9 cellular contexts compared by ENCODE assay signal in the genomic region with DNA sequence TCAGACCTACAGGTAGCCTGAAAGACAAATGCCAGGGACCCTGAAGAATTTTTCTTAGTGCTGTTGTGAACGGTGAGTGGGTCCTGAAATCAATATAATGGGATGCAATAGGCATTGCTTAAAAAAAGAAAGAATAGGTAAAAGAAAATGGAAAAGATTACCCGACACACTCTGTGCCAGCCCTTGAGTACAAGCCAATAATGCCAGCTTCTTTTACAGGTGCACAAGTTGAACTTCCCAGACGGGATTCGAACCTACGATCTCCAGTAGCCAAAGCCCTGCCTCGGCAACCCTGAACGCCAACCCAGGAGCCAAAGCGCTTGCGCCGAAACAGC. TPM values are rescaled to one million over a fixed set of nuclear protein-coding genes. Genes with fewer than 3 reads are reported as not detected.
DNase-seq lines count a peak whose midpoint lies in the region; ATAC-seq and TF ChIP-seq lines count a peak whose summit lies in the region.
"Had no signal": no experiment of that assay in that cellular context is flagged by ENCODE, and none has a peak within 500 bp of the region (broad histone marks: within the 10 kb centered on the region; RNA-seq: fewer than 3 reads in every experiment).

No MANE protein-coding gene starts in this region.

- peaks cover 12% of the 10 kb centered on the region for H3K4me1 Mint-ChIP-seq in T-helper 1 cell treated with Interleukin-12 subunit alpha and Interleukin-12 subunit beta and Interleukin-4 antibody, amounts not matched to agents 30 μg/mL and 1 μg/mL, for 36 hours (ENCODE audit: low read depth)
- H3K4me1 Mint-ChIP-seq in WTC11: peaks cover 9% of the 10 kb centered on the region
- H3K4me1 Mint-ChIP-seq in glutamatergic neuron (ENCODE audit: low read depth, unreplicated experiment): peaks cover 12% of the 10 kb centered on the region
- peaks cover 15% of the 10 kb centered on the region for H3K4me1 Mint-ChIP-seq in stimulated activated effector memory CD8-positive, alpha-beta T cell treated with anti-CD3 and anti-CD28 coated beads, Interleukin-12 subunit alpha, Interleukin-12 subunit beta, amount 100 ng/mL, for 72 hours

- no peak overlapping the region for H3K23ac ChIP-seq in mesendoderm (ENCODE audit: low read length)

- ATAC-seq in WTC11 (no peak), aorta (ENCODE audit: low FRiP score) (no peak)
- no peak for ATAC-seq in stimulated activated effector memory CD8-positive, alpha-beta T cell treated with anti-CD3 and anti-CD28 coated beads, Interleukin-12 subunit alpha, Interleukin-12 subunit beta, amount 100 ng/mL, for 72 hours

- DNase-seq in T-helper 1 cell: no peak
- no peak for DNase-seq in WTC11 (ENCODE audit: low spot score)
- no peak for DNase-seq in glutamatergic neuron
- no peak for DNase-seq in stimulated activated effector memory CD8-positive, alpha-beta T cell treated with anti-CD3 and anti-CD28 coated beads, Interleukin-12 subunit alpha, Interleukin-12 subunit beta, amount 100 ng/mL, for 72 hours (ENCODE audit: low spot score in 2 of 2)
- no peak for DNase-seq in aorta
- no peak for DNase-seq in mesendoderm
- DNase-seq in G401 (ENCODE audit: low spot score): no peak

- intact Hi-C loops in aorta (cut with DNase I): no loop called here

- no peak overlapping the region for H3K27ac ChIP-seq in aorta (ENCODE audit: low read depth in 1 of 2, low read length in 2 of 2)
- H3K27ac ChIP-seq in mesendoderm (ENCODE audit: low read depth, low read length): no peak overlapping the region

- no peak overlapping the region for H3K4me2 ChIP-seq in mesendoderm (ENCODE audit: low read length)

- H3K4me1 ChIP-seq in aorta (ENCODE audit: control insufficient read depth in 1 of 2, insufficient read depth in 2 of 2, low read length in 2 of 2) (no peaks in the 10 kb centered on the region), mesendoderm (ENCODE audit: control insufficient read depth, low read depth, low read length) (no peaks in the 10 kb centered on the region)

- H2BK15ac ChIP-seq in mesendoderm (replicated peaks; ENCODE audit: low read depth): no peak overlapping the region

- H4K5ac ChIP-seq in mesendoderm (ENCODE audit: low read length): no peak overlapping the region

- H3K56ac ChIP-seq in mesendoderm (ENCODE audit: low read length): no peak overlapping the region

- H3K36me3 ChIP-seq in aorta (ENCODE audit: control insufficient read depth in 1 of 2, insufficient read depth in 2 of 2, low read length in 1 of 2) (no peaks in the 10 kb centered on the region), mesendoderm (ENCODE audit: control insufficient read depth, insufficient read depth, low read length) (no peaks in the 10 kb centered on the region)

- TF ChIP-seq CTCF in WTC11 (IDR thresholded peaks at IDR 0.05) (no peak), glutamatergic neuron (IDR thresholded peaks at IDR 0.05; ENCODE audit: partially characterized antibody, unreplicated experiment) (no peak)

- no peak overlapping the region for H2BK120ac ChIP-seq in mesendoderm (ENCODE audit: low read depth, low read length)

- H3K79me2 ChIP-seq in mesendoderm (ENCODE audit: control insufficient read depth, insufficient read depth, low read length): no peaks in the 10 kb centered on the region

- H3K36me3 Mint-ChIP-seq in T-helper 1 cell treated with Interleukin-12 subunit alpha and Interleukin-12 subunit beta and Interleukin-4 antibody, amounts not matched to agents 30 μg/mL and 1 μg/mL, for 36 hours (ENCODE audit: low read depth): peaks cover 1% of the 10 kb centered on the region
- H3K36me3 Mint-ChIP-seq in WTC11 (no peaks in the 10 kb centered on the region), glutamatergic neuron (ENCODE audit: unreplicated experiment) (no peaks in the 10 kb centered on the region)
- H3K36me3 Mint-ChIP-seq in stimulated activated effector memory CD8-positive, alpha-beta T cell treated with anti-CD3 and anti-CD28 coated beads, Interleukin-12 subunit alpha, Interleukin-12 subunit beta, amount 100 ng/mL, for 72 hours: peaks cover 7% of the 10 kb centered on the region

- H3K27me3 ChIP-seq in aorta (ENCODE audit: control insufficient read depth in 1 of 2, insufficient read depth in 2 of 2, low read length in 1 of 2) (no peaks in the 10 kb centered on the region), mesendoderm (ENCODE audit: insufficient read depth, low read length, poor library complexity) (no peaks in the 10 kb centered on the region)

- H3K9me3 Mint-ChIP-seq in T-helper 1 cell treated with Interleukin-12 subunit alpha and Interleukin-12 subunit beta and Interleukin-4 antibody, amounts not matched to agents 30 μg/mL and 1 μg/mL, for 36 hours: no peaks in the 10 kb centered on the region
- H3K9me3 Mint-ChIP-seq in WTC11 (0 out of 2 replicates have a peak, but pooled peaks cover 4% of the 10 kb centered on the region), glutamatergic neuron (ENCODE audit: unreplicated experiment) (peaks cover 4% of the 10 kb centered on the region)
- H3K9me3 Mint-ChIP-seq in stimulated activated effector memory CD8-positive, alpha-beta T cell treated with anti-CD3 and anti-CD28 coated beads, Interleukin-12 subunit alpha, Interleukin-12 subunit beta, amount 100 ng/mL, for 72 hours: no peaks in the 10 kb centered on the region

- in situ Hi-C loops in G401 (cut with HindIII; ENCODE audit: low sequenced_read_pairs): no loop called here

- no peak overlapping the region for H3K4ac ChIP-seq in mesendoderm (ENCODE audit: low read depth, low read length)

- 9 to 57% methylated on average over 10 of the region's 10 CpGs for WGBS in aorta, 2 donors
- no CpG with 5 or more reads among the region's 10 CpGs for WGBS in mesendoderm (ENCODE audit: extremely low coverage, insufficient coverage, low lambda C conversion rate)

- H3K9me3 ChIP-seq in aorta (ENCODE audit: control insufficient read depth, low read length): no peaks in the 10 kb centered on the region

- H3K79me1 ChIP-seq in mesendoderm (ENCODE audit: low read length): no peaks in the 10 kb centered on the region

- no peak overlapping the region for H3K4me3 ChIP-seq in aorta (ENCODE audit: low read length in 2 of 2)
- H3K4me3 ChIP-seq in mesendoderm (ENCODE audit: low read length): no peak overlapping the region

- H2BK5ac ChIP-seq in mesendoderm (ENCODE audit: low read length): no peak overlapping the region

- H4K8ac ChIP-seq in mesendoderm (ENCODE audit: low read depth, low read length): no peak overlapping the region

- H2AK5ac ChIP-seq in mesendoderm (ENCODE audit: low read length): no peak overlapping the region

- CTCF ChIA-PET in WTC11 (lab: Charles Lee): interaction anchor here (0.9 to 2.1 kb wide), 2 partner anchors 10 to 88 kb away, joined by 3 to 7 read pairs; no protein-coding TSS in a partner anchor

- peak overlapping the region; percentile 94 for H3K4me3 Mint-ChIP-seq in T-helper 1 cell treated with Interleukin-12 subunit alpha and Interleukin-12 subunit beta and Interleukin-4 antibody, amounts not matched to agents 30 μg/mL and 1 μg/mL, for 36 hours
- H3K4me3 Mint-ChIP-seq in WTC11 (peak overlapping the region; percentile 96), glutamatergic neuron (ENCODE audit: unreplicated experiment) (peak overlapping the region; percentile 97)
- H3K4me3 Mint-ChIP-seq in stimulated activated effector memory CD8-positive, alpha-beta T cell treated with anti-CD3 and anti-CD28 coated beads, Interleukin-12 subunit alpha, Interleukin-12 subunit beta, amount 100 ng/mL, for 72 hours: peak overlapping the region; percentile 85

- peak overlapping the region; percentile 95 for H3K27ac Mint-ChIP-seq in T-helper 1 cell treated with Interleukin-12 subunit alpha and Interleukin-12 subunit beta and Interleukin-4 antibody, amounts not matched to agents 30 μg/mL and 1 μg/mL, for 36 hours
- H3K27ac Mint-ChIP-seq in WTC11 (no peak overlapping the region), glutamatergic neuron (ENCODE audit: unreplicated experiment) (peak overlapping the region; percentile 100)
- peak overlapping the region; percentile 91 for H3K27ac Mint-ChIP-seq in stimulated activated effector memory CD8-positive, alpha-beta T cell treated with anti-CD3 and anti-CD28 coated beads, Interleukin-12 subunit alpha, Interleukin-12 subunit beta, amount 100 ng/mL, for 72 hours

- H3K27me3 Mint-ChIP-seq in T-helper 1 cell treated with Interleukin-12 subunit alpha and Interleukin-12 subunit beta and Interleukin-4 antibody, amounts not matched to agents 30 μg/mL and 1 μg/mL, for 36 hours (ENCODE audit: low read depth): no peaks in the 10 kb centered on the region
- no peaks in the 10 kb centered on the region for H3K27me3 Mint-ChIP-seq in WTC11 (ENCODE audit: low read depth)
- H3K27me3 Mint-ChIP-seq in glutamatergic neuron (ENCODE audit: unreplicated experiment): peaks cover 5% of the 10 kb centered on the region

- H3K18ac ChIP-seq in mesendoderm (ENCODE audit: low read length): no peak overlapping the region

- POLR2A ChIA-PET in WTC11 (lab: Charles Lee): interaction anchor here (1.0 to 1.4 kb wide), 2 partner anchors 60 to 65 kb away, joined by 3 to 4 read pairs; a partner anchor contains a TSS

- H3K9ac ChIP-seq in mesendoderm (ENCODE audit: low read length): no peak overlapping the region

TF ChIP-seq in WTC11, 78 proteins besides CTCF, POLR2A, EP300 and RAD21 (continues in another document):
- TF ChIP-seq ZNF232 (CRISPR knock-in tag; IDR thresholded peaks at IDR 0.05) (no peak), CREB1 (CRISPR knock-in tag; IDR thresholded peaks at IDR 0.05) (no peak), ZBTB21 (CRISPR knock-in tag; IDR thresholded peaks at IDR 0.05; ENCODE audit: borderline replicate concordance) (no peak), ZNF396 (CRISPR knock-in tag; IDR thresholded peaks at IDR 0.05; ENCODE audit: borderline replicate concordance) (no peak)

RNA-seq across cellular contexts. Expression of a gene that starts 24.7 kb away (rescaled TPM):
- total RNA-seq in WTC11 (2021): 0.27 TPM in 1 of 3 replicates, not detected in the others
- total RNA-seq in glutamatergic neuron (ENCODE audit: unreplicated experiment): not detected
- total RNA-seq in aorta: not detected
- 1 to 10 TPM in 1 of 2 donors, not detected in 1; 5.3 TPM for polyA plus RNA-seq in aorta
- polyA plus RNA-seq in mesendoderm (2013, experiment 1 of 2): 0.21 TPM
- 0.13 TPM for polyA plus RNA-seq in mesendoderm (2013, experiment 2 of 2)
- not detected in 2 replicates for total RNA-seq in G401 (2014; rRNA removed; shearing (Covaris generic))
- total RNA-seq: occipital lobe had no signal

RNA-seq across cellular contexts. Expression of a gene that starts 40.3 kb away (rescaled TPM):
- 14.2 to 16.5 TPM (median 16.4 TPM) in 3 replicates for total RNA-seq in WTC11 (2021)
- total RNA-seq in glutamatergic neuron (ENCODE audit: unreplicated experiment): 4.7 TPM
- 1 to 10 TPM; 2.6 to 3.0 TPM for total RNA-seq in aorta
- 1 to 10 TPM in 1 of 2 donors, under 1 TPM in 1; 0.88 to 3.2 TPM for polyA plus RNA-seq in aorta
- 9.0 TPM for polyA plus RNA-seq in mesendoderm (2013, experiment 1 of 2)
- 8.4 TPM for polyA plus RNA-seq in mesendoderm (2013, experiment 2 of 2)
- 9.5 and 13.3 TPM in 2 replicates for total RNA-seq in G401 (2014; rRNA removed; shearing (Covaris generic))

RNA-seq across cellular contexts. Expression of a gene that starts 49.5 kb away (rescaled TPM):
- 0.25 to 0.27 TPM (median 0.26 TPM) in 3 replicates for total RNA-seq in WTC11 (2021)
- total RNA-seq in glutamatergic neuron (ENCODE audit: unreplicated experiment): not detected
- total RNA-seq in aorta: under 1 TPM in 1 of 2 donors, not detected in 1; 0.57 TPM
- polyA plus RNA-seq in aorta: not detected
- not detected for polyA plus RNA-seq in mesendoderm (2013, experiment 1 of 2)
- polyA plus RNA-seq in mesendoderm (2013, experiment 2 of 2): not detected
- not detected in 2 replicates for total RNA-seq in G401 (2014; rRNA removed; shearing (Covaris generic))

RNA-seq across cellular contexts. Expression of a gene that starts 53.2 kb away (rescaled TPM):
- total RNA-seq in WTC11 (2021): 0.79 to 1.6 TPM (median 0.96 TPM) in 3 replicates
- 2.6 TPM for total RNA-seq in glutamatergic neuron (ENCODE audit: unreplicated experiment)
- 10 to 100 TPM; 12.4 to 19.9 TPM for total RNA-seq in aorta
- 1 to 10 TPM in 1 of 2 donors, under 1 TPM in 1; 0.90 to 9.6 TPM for polyA plus RNA-seq in aorta
- 0.14 TPM for polyA plus RNA-seq in mesendoderm (2013, experiment 1 of 2)
- polyA plus RNA-seq in mesendoderm (2013, experiment 2 of 2): 0.28 TPM
- not detected in 2 replicates for total RNA-seq in G401 (2014; rRNA removed; shearing (Covaris generic))
